30 cellular contexts compared by ENCODE assay signal in the genomic region with DNA sequence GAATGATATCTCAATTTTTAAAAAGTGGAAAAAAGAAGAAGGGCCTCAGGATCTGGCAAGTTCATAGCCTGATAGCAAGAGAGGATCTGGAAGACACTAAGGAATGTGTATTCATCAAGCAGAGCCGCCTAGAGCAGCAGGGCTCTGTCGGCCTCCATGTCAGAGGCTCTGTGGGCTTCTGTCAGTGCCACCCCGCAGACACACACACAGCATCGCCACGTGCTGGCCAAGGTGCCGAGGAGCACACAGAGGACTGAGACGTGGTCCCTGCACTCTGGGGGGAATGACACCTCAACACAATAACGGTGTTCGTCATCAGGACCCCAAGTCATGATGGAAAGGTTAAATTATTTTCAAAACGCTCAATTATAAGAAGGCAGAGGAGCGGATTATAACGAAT. TPM values are rescaled to one million over a fixed set of nuclear protein-coding genes. Genes with fewer than 3 reads are reported as not detected.
"Had no signal": no experiment of that assay in that cellular context is flagged by ENCODE, and none has a peak within 500 bp of the region (broad histone marks: within the 10 kb centered on the region; RNA-seq: fewer than 3 reads in every experiment).

No MANE protein-coding gene starts in this region.

- H3K36me3 ChIP-seq: pancreas, right lobe of liver, sigmoid colon, stomach, thoracic aorta, thyroid gland, tibial nerve, upper lobe of left lung, vagina had no signal

- H3K27ac ChIP-seq: pancreas, psoas muscle, right lobe of liver, sigmoid colon, stomach, thoracic aorta, thyroid gland, tibial nerve, upper lobe of left lung, vagina had no signal

- H3K4me1 ChIP-seq: pancreas, psoas muscle, right lobe of liver, sigmoid colon, stomach, thyroid gland, tibial nerve, upper lobe of left lung, vagina had no signal

- H3K4me3 ChIP-seq: pancreas, psoas muscle, right lobe of liver, sigmoid colon, stomach, thoracic aorta, thyroid gland, tibial nerve, upper lobe of left lung, vagina had no signal

- H3K27me3 ChIP-seq: pancreas, right lobe of liver, thyroid gland, tibial nerve, upper lobe of left lung, vagina had no signal

- H3K9me3 ChIP-seq: pancreas, psoas muscle, right lobe of liver, sigmoid colon, stomach, thoracic aorta, thyroid gland, tibial nerve, upper lobe of left lung, vagina had no signal

- DNase-seq: naive B cell; naive thymus-derived CD8-positive, alpha-beta T cell; nephron progenitor cell; pancreas; psoas muscle; right cardiac atrium; sigmoid colon; small intestine; stimulated activated CD4-positive, alpha-beta T cell treated with anti-CD3 and anti-CD28 coated beads, Interleukin-15, amount 100 ng/mL, for 24 hours; stimulated activated CD4-positive, alpha-beta T cell treated with anti-CD3 and anti-CD28 coated beads, Interleukin-2, amount 100 ng/mL, for 24 hours; stimulated activated CD4-positive, alpha-beta T cell treated with anti-CD3 and anti-CD28 coated beads, Interleukin-2, amount 100 ng/mL, for 48 hours; stimulated activated CD4-positive, alpha-beta T cell treated with anti-CD3 and anti-CD28 coated beads, Interleukin-4, amount 100 ng/mL, for 24 hours; stimulated activated naive B cell treated with anti-CD40 and anti-IgM and Interleukin-4, amounts not matched to agents 10 μg/mL and 1 μg/mL and 100 μg/mL, for 72 hours; stimulated activated naive CD4-positive, alpha-beta T cell treated with Interleukin-2 at 50 U/mL for 16 hours; stomach; thyroid gland; trophoblast cell; upper lobe of left lung had no signal

- ATAC-seq: naive thymus-derived CD8-positive, alpha-beta T cell; natural killer cell treated with Interleukin-12 subunit alpha and Interleukin-12 subunit beta and Interleukin-15 and Interleukin-18, amount 100 ng/mL, for 72 hours; pancreas; psoas muscle; right cardiac atrium; right lobe of liver; stimulated activated effector memory CD8-positive, alpha-beta T cell treated with anti-CD3 and anti-CD28 coated beads, Interleukin-12 subunit alpha, Interleukin-12 subunit beta, amount 100 ng/mL, for 72 hours; stimulated activated naive B cell treated with anti-CD40 and anti-IgM and Interleukin-4, amounts not matched to agents 10 μg/mL and 1 μg/mL and 100 μg/mL, for 72 hours had no signal

RNA-seq across cellular contexts. Expression of gene PRMT8, which starts 21.3 kb away (rescaled TPM):
- total RNA-seq: naive thymus-derived CD8-positive, alpha-beta T cell; natural killer cell treated with Interleukin-12 subunit alpha and Interleukin-12 subunit beta and Interleukin-15 and Interleukin-18, amount 100 ng/mL, for 72 hours; omental fat pad; osteocyte; psoas muscle; renal cortical epithelial cell; right lobe of liver; skeletal muscle tissue; stomach; subcutaneous adipose tissue; thoracic aorta; tibial nerve; ureter; vagina had no signal
- polyA plus RNA-seq: naive thymus-derived CD8-positive, alpha-beta T cell; stomach had no signal
